ENCODE assay signal across 8 cellular contexts in the genomic region with DNA sequence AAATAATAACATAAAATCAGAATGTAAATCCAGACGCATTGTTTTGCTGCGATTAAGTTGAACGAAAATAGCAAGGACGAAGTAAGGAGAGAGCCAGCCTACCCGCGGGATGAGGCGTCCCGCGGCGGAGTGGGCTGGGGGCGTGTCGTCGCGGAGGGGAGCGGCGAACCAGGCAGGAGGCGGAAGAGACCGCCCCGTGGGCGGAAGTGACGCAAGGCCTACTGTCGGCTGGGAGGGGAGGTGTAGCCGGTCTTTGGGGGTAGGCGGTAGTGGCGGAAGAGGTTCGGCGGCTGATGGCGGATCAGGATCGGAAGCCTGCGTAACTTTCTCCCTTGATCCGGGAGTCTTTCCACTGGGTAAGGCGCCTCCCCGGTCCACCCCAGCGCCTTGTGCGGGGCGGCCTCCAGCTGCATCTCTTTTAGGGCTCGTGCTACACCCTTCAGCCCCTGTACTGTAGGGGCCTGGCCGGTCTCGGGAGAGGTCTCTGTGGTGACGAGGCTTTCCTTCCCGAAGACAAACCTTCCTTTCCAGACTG. TPM values are rescaled to one million over a fixed set of nuclear protein-coding genes. Genes with fewer than 3 reads are reported as not detected.
DNase-seq lines count a peak whose midpoint lies in the region; ATAC-seq and TF ChIP-seq lines count a peak whose summit lies in the region.

A gene (plus strand): TSS at position 249 of the 535 bp plus-strand sequence. CDS start 8,363 bp downstream, outside the sequence.

- peaks cover 2% of the 10 kb centered on the region for H3K36me3 Mint-ChIP-seq in chondrocyte (ENCODE audit: low read depth)

- TF ChIP-seq POLR2A in GM19193 (IDR thresholded peaks at IDR 0.05; ENCODE audit: extremely low read depth, insufficient read depth, insufficient read length), result peak; percentile 88

- peak; percentile 94 for ATAC-seq in HG03439 (IDR thresholded peaks at IDR 0.05; ENCODE audit: unreplicated experiment)

- H3K4me3 Mint-ChIP-seq in chondrocyte (ENCODE audit: unreplicated experiment), result peak within 1 kb of the TSS; percentile 89

- DNase-seq in AML-193 (lab: John Stamatoyannopoulos, UW) (peak; percentile 80 to 91), NCI-H510A treated with DMSO at 0.1 percent for 48 hours (lab: John Stamatoyannopoulos, UW) (peak; percentile 90), chondrocyte (ENCODE audit: low spot score) (peak; percentile 96), kidney glomerular epithelial cell (lab: John Stamatoyannopoulos, UW) (peak; percentile 90)
- DNase-seq in activated CD4-positive, alpha-beta T cell treated with anti-CD3 and anti-CD28 coated beads for 24 hours (ENCODE audit: low read depth in 2 of 2), result peak; percentile 92
- peak; percentile 79 to 88 for DNase-seq in stimulated activated CD4-positive, alpha-beta T cell treated with anti-CD3 and anti-CD28 coated beads, Interleukin-1b, Interleukin-23, amount 100 ng/mL, for 1 hour (ENCODE audit: low read depth in 2 of 2)

- H3K9me3 Mint-ChIP-seq in chondrocyte (ENCODE audit: low read depth), result no peaks in the 10 kb centered on the region

- TF ChIP-seq CTCF in chondrocyte (IDR thresholded peaks at IDR 0.05), result no peak

- H3K27me3 Mint-ChIP-seq in chondrocyte (ENCODE audit: low read depth), result no peaks in the 10 kb centered on the region

- H3K27ac Mint-ChIP-seq in chondrocyte (ENCODE audit: unreplicated experiment), result peak within 1 kb of the TSS; percentile 99

- peaks cover 42% of the 10 kb centered on the region for H3K4me1 Mint-ChIP-seq in chondrocyte (ENCODE audit: low read depth)

RNA-seq across cellular contexts. Expression of the gene that starts here (rescaled TPM):
- total RNA-seq in chondrocyte, result 86.5 to 91.3 TPM (median 90.6 TPM) in 3 replicates

Comparison
In these comparisons a context has a peak if more than half of its experiments do, and no peak if none do; other contexts are left out.
1. Peak in every context shown above with its lines: DNase-seq and ATAC-seq.